8 cellular contexts compared by ENCODE assay signal in the genomic region with DNA sequence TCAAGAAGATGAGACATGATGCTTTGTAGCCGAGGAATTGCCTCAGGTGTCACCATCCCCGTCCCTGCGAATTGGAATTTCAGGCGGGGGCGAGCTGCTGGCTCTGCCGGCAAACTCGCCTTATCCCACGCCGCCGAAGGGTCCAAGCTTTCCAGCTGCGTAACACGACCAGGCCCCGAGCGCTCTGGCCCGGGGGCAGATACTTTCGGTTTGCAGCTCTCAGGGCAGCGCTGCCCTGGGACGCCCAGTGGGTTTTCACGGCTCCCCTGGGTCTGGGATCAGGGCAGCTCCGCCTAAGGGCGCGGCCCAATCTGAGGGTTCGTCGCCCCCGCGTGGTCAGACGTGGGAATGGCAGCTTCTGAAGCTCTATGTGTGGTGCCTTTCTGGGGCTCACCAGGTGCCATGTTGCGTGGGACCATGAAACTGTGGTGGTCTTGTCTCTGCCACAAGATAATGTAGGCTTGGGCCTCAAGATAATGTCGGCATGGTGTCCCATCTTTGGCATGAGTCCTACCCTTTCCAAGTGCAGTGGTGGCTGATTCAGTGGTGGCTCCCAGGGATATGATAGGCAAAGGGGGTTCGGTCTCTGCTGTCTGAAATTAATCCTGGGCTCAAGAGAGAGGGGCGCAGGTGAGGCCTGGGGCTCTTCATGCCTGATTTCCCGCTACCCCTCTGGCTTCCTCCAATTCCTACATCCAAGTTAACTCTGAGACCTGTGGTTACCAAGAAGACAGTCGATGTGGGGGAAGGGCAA. TPM values are rescaled to one million over a fixed set of nuclear protein-coding genes. Genes with fewer than 3 reads are reported as not detected.
DNase-seq lines count a peak whose midpoint lies in the region; ATAC-seq and TF ChIP-seq lines count a peak whose summit lies in the region.

No MANE protein-coding gene starts in this region.

- H3K36me3 Mint-ChIP-seq in activated CD8-positive, alpha-beta memory T cell treated with anti-CD3 and anti-CD28 coated beads, Interleukin-2, amount 10 ng/mL, durations not matched to agents 7 days and 5 days = peaks cover 6% of the 10 kb centered on the region

- H3K4me3 ChIP-seq in endocrine pancreas (ENCODE audit: control insufficient read depth, insufficient read depth, low read length) = peak overlapping the region; percentile 60

- ATAC-seq in GM18909 (IDR thresholded peaks at IDR 0.05; ENCODE audit: poor library complexity, unreplicated experiment) = peak; percentile 81
- peak; percentile 76 for ATAC-seq in HG03565 (IDR thresholded peaks at IDR 0.05; ENCODE audit: unreplicated experiment)
- peak; percentile 100 for ATAC-seq in activated CD8-positive, alpha-beta memory T cell treated with anti-CD3 and anti-CD28 coated beads, Interleukin-2, amount 10 ng/mL, durations not matched to agents 7 days and 5 days

- no peaks in the 10 kb centered on the region for H3K9me3 ChIP-seq in endocrine pancreas (ENCODE audit: control insufficient read depth, low read length)

- no peaks in the 10 kb centered on the region for H3K27me3 ChIP-seq in endocrine pancreas (ENCODE audit: control insufficient read depth, insufficient read depth, low read length)

- peak overlapping the region; percentile 81 for H3K4me3 Mint-ChIP-seq in activated CD8-positive, alpha-beta memory T cell treated with anti-CD3 and anti-CD28 coated beads, Interleukin-2, amount 10 ng/mL, durations not matched to agents 7 days and 5 days

- DNase-seq in AG09319 (ENCODE audit: extremely low read depth, low read depth) (peak; percentile 74), NCI-H82 (lab: John Stamatoyannopoulos, UW) (peak; percentile 90), mesenteric fat pad (ENCODE audit: low spot score) (peak; percentile 96)
- DNase-seq in activated CD8-positive, alpha-beta memory T cell treated with anti-CD3 and anti-CD28 coated beads, Interleukin-2, amount 10 ng/mL, durations not matched to agents 7 days and 5 days = peak; percentile 91
- DNase-seq in stimulated activated CD8-positive, alpha-beta memory T cell treated with anti-CD3 and anti-CD28 coated beads, Interleukin-12 subunit alpha, Interleukin-12 subunit beta, amount 100 ng/mL, for 4 hours (ENCODE audit: low read depth) = peak; percentile 78

- TF ChIP-seq CTCF in AG09319 (IDR thresholded peaks at IDR 0.05; ENCODE audit: low read depth, low read length) = peak; percentile 95

- peak overlapping the region; percentile 54 for H3K9ac ChIP-seq in endocrine pancreas (ENCODE audit: control insufficient read depth, insufficient read depth, low read length)

- no peaks in the 10 kb centered on the region for H3K27me3 Mint-ChIP-seq in activated CD8-positive, alpha-beta memory T cell treated with anti-CD3 and anti-CD28 coated beads, Interleukin-2, amount 10 ng/mL, durations not matched to agents 7 days and 5 days

- H3K9me3 Mint-ChIP-seq in activated CD8-positive, alpha-beta memory T cell treated with anti-CD3 and anti-CD28 coated beads, Interleukin-2, amount 10 ng/mL, durations not matched to agents 7 days and 5 days (ENCODE audit: low read depth) = no peaks in the 10 kb centered on the region

- H3K27ac Mint-ChIP-seq in activated CD8-positive, alpha-beta memory T cell treated with anti-CD3 and anti-CD28 coated beads, Interleukin-2, amount 10 ng/mL, durations not matched to agents 7 days and 5 days = peak overlapping the region; percentile 58

- CTCF ChIA-PET in activated CD8-positive, alpha-beta memory T cell treated with anti-CD3 and anti-CD28 coated beads, Interleukin-2, amount 10 ng/mL, durations not matched to agents 7 days and 5 days (lab: Charles Lee) = interaction anchor here (0.6 to 14.2 kb wide), 38 partner anchors 9 to 339 kb away, joined by 3 to 478 read pairs (median 7); a partner anchor contains a TSS

- no peaks in the 10 kb centered on the region for H3K36me3 ChIP-seq in endocrine pancreas (ENCODE audit: control insufficient read depth, insufficient read depth, low read length)

- H3K4me1 ChIP-seq in endocrine pancreas (ENCODE audit: control insufficient read depth, insufficient read depth, low read length) = no peaks in the 10 kb centered on the region

- H3K4me1 Mint-ChIP-seq in activated CD8-positive, alpha-beta memory T cell treated with anti-CD3 and anti-CD28 coated beads, Interleukin-2, amount 10 ng/mL, durations not matched to agents 7 days and 5 days = peaks cover 24% of the 10 kb centered on the region

RNA-seq across cellular contexts. Expression of a gene that starts 21.0 kb away (rescaled TPM):
- total RNA-seq in activated CD8-positive, alpha-beta memory T cell treated with anti-CD3 and anti-CD28 coated beads, Interleukin-2, amount 10 ng/mL, durations not matched to agents 7 days and 5 days = 10 to 100 TPM; 68.0 to 79.2 TPM
- 90.9 TPM for total RNA-seq in mesenteric fat pad

RNA-seq across cellular contexts. Expression of a gene that starts 28.8 kb away (rescaled TPM):
- total RNA-seq in activated CD8-positive, alpha-beta memory T cell treated with anti-CD3 and anti-CD28 coated beads, Interleukin-2, amount 10 ng/mL, durations not matched to agents 7 days and 5 days = 1 to 10 TPM; 6.6 to 9.7 TPM
- total RNA-seq in mesenteric fat pad = 28.7 TPM

RNA-seq across cellular contexts. Expression of a gene that starts 32.6 kb away (rescaled TPM):
- total RNA-seq in activated CD8-positive, alpha-beta memory T cell treated with anti-CD3 and anti-CD28 coated beads, Interleukin-2, amount 10 ng/mL, durations not matched to agents 7 days and 5 days = not detected
- not detected for total RNA-seq in mesenteric fat pad

RNA-seq across cellular contexts. Expression of a gene that starts 58.8 kb away (rescaled TPM):
- under 1 TPM in 1 of 2 experiments, not detected in 1; 0.15 TPM for total RNA-seq in activated CD8-positive, alpha-beta memory T cell treated with anti-CD3 and anti-CD28 coated beads, Interleukin-2, amount 10 ng/mL, durations not matched to agents 7 days and 5 days
- total RNA-seq in mesenteric fat pad = not detected

Comparison
In these comparisons a context has a peak if more than half of its experiments do, and no peak if none do; other contexts are left out.
1. Peak in every context shown above with its lines: DNase-seq, ATAC-seq and H3K4me3 ChIP-seq.